In genomic region chr3:128911911-128912310, GRCh38 we compare ENCODE assay signal across 19 cellular contexts.
"Had no signal": no experiment of that assay in that cellular context is flagged by ENCODE, and none has a peak within 500 bp of the region (broad histone marks: within the 10 kb centered on the region; RNA-seq: fewer than 3 reads in every experiment).

No MANE protein-coding gene starts in this region.

- H3K4me1 ChIP-seq: ascending aorta, esophagus muscularis mucosa, foreskin keratinocyte, pancreas, psoas muscle, spleen had no signal

- H3K27ac ChIP-seq: ascending aorta, esophagus muscularis mucosa, foreskin keratinocyte, hepatocyte, pancreas, psoas muscle, spleen, thoracic aorta, VCaP had no signal

- DNase-seq: activated CD4-positive, alpha-beta T cell treated with anti-CD3 and anti-CD28 coated beads for 4 hours; activated CD4-positive, alpha-beta T cell treated with anti-CD3 and anti-CD28 coated beads, Interleukin-2, amount 50 U/mL, for 48 hours; activated CD8-positive, alpha-beta memory T cell treated with anti-CD3 and anti-CD28 coated beads for 24 hours; activated gamma-delta T cell; caudate nucleus; foreskin keratinocyte; islet precursor cell; midbrain; naive thymus-derived CD4-positive, alpha-beta T cell; pancreas; psoas muscle; spleen; stimulated activated CD4-positive, alpha-beta T cell treated with anti-CD3 and anti-CD28 coated beads, Interleukin-2, amount 100 ng/mL, for 48 hours; T-helper 1 cell had no signal

- ATAC-seq: foreskin keratinocyte; naive thymus-derived CD4-positive, alpha-beta T cell; pancreas; psoas muscle had no signal

- H3K27me3 ChIP-seq: ascending aorta, esophagus muscularis mucosa, foreskin keratinocyte, hepatocyte, pancreas, spleen had no signal

- H3K9me3 ChIP-seq: ascending aorta, esophagus muscularis mucosa, pancreas, psoas muscle, spleen, thoracic aorta had no signal

- H3K4me3 ChIP-seq: ascending aorta, esophagus muscularis mucosa, hepatocyte, pancreas, psoas muscle, spleen, thoracic aorta had no signal
